17 cellular contexts compared by ENCODE assay signal in the genomic region with DNA sequence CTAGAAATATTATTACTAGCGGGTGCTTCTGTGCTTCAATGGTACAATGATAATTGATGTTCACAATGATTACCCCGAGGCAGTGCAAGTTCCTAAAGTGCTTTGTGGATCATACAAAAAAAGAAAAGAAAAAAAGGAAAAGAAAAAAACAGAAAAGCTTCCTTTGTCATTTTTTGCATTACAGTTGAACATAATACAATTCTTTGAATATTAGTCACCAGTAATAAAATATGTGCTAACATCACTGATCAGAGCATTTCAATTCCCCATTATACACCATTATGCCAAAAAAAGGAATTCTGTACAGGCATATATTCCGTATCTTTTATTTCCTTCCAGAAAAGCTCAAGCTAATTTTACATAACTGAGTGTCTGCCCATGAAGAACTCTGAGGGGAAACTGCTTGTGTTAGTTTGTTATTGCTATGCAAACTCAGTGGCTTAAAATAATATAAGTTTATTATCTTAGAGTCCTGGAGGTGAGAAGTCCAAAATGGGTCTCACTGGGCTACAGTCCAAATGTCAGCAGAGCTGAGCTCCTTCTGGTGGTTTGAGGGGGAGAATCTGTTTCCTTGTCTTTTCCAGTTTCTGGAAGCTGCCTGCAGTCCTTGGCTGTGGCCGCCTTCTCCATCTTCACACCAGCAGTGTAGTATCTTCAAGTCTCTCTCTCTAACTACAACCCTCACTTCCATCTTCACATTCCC.
DNase-seq lines count a peak whose midpoint lies in the region; ATAC-seq and TF ChIP-seq lines count a peak whose summit lies in the region.
"Had no signal": no experiment of that assay in that cellular context is flagged by ENCODE, and none has a peak within 500 bp of the region (broad histone marks: within the 10 kb centered on the region; RNA-seq: fewer than 3 reads in every experiment).

No MANE protein-coding gene starts in this region.

- no peak overlapping the region for H3K4ac ChIP-seq in trophoblast cell (ENCODE audit: low read depth, low read length)

- H3K27me3 Mint-ChIP-seq in osteocyte (ENCODE audit: unreplicated experiment): no peaks in the 10 kb centered on the region

- peak overlapping the region; percentile 69 for H3K27ac Mint-ChIP-seq in osteocyte (ENCODE audit: unreplicated experiment)
- H3K27ac Mint-ChIP-seq: CD14-positive monocyte had no signal

- H3K4me3 Mint-ChIP-seq in osteocyte (ENCODE audit: unreplicated experiment): no peak overlapping the region
- H3K4me3 Mint-ChIP-seq: CD14-positive monocyte had no signal

- H3K27ac ChIP-seq in RWPE2 (ENCODE audit: poor library complexity, severe bottlenecking): peak overlapping the region; percentile 79
- H3K27ac ChIP-seq in trophoblast cell (ENCODE audit: low read depth, low read length): no peak overlapping the region
- H3K27ac ChIP-seq: esophagus squamous epithelium, ovary, skin epidermis had no signal

- H3K79me1 ChIP-seq in trophoblast cell (ENCODE audit: low read length): no peaks in the 10 kb centered on the region

- no peak overlapping the region for H3K4me2 ChIP-seq in trophoblast cell (ENCODE audit: low read length)

- H3K36me3 Mint-ChIP-seq in osteocyte (ENCODE audit: unreplicated experiment): no peaks in the 10 kb centered on the region
- H3K36me3 Mint-ChIP-seq: CD14-positive monocyte had no signal

- H3K9me3 Mint-ChIP-seq in osteocyte (ENCODE audit: unreplicated experiment): peaks cover 4% of the 10 kb centered on the region

- no peak overlapping the region for H2BK5ac ChIP-seq in trophoblast cell (ENCODE audit: low read depth, low read length, poor library complexity)

- H3K36me3 ChIP-seq in RWPE2 (ENCODE audit: low read depth) (no peaks in the 10 kb centered on the region), trophoblast cell (ENCODE audit: control insufficient read depth in 1 of 2, insufficient read depth in 2 of 2, low read length in 2 of 2) (no peaks in the 10 kb centered on the region)
- H3K36me3 ChIP-seq: esophagus squamous epithelium, ovary had no signal

- H3K4me1 Mint-ChIP-seq in osteocyte (ENCODE audit: unreplicated experiment): peaks cover 56% of the 10 kb centered on the region
- H3K4me1 Mint-ChIP-seq: CD14-positive monocyte had no signal

- H3K14ac ChIP-seq in trophoblast cell (ENCODE audit: low read length): no peak overlapping the region

- H3K23ac ChIP-seq in trophoblast cell (ENCODE audit: low read length): no peak overlapping the region

- no peak overlapping the region for H2AFZ ChIP-seq in trophoblast cell (ENCODE audit: insufficient read depth, low read length, poor library complexity)

- H4K91ac ChIP-seq in trophoblast cell (ENCODE audit: low read depth, low read length): no peak overlapping the region

- no peaks in the 10 kb centered on the region for H3K79me2 ChIP-seq in trophoblast cell (ENCODE audit: control insufficient read depth, insufficient read depth, low read length, poor library complexity)

- H3K27me3 ChIP-seq in RWPE2 (ENCODE audit: insufficient read depth, poor library complexity, severe bottlenecking) (no peaks in the 10 kb centered on the region), trophoblast cell (ENCODE audit: insufficient read depth, low read length) (no peaks in the 10 kb centered on the region)
- H3K27me3 ChIP-seq: esophagus squamous epithelium, ovary had no signal

- no peak overlapping the region for H3K9ac ChIP-seq in trophoblast cell (ENCODE audit: low read length)

- H2BK12ac ChIP-seq in trophoblast cell (ENCODE audit: low read length): no peak overlapping the region

- no peaks in the 10 kb centered on the region for H3K9me3 ChIP-seq in RWPE2 (ENCODE audit: severe bottlenecking)
- H3K9me3 ChIP-seq in trophoblast cell (ENCODE audit: insufficient read depth, low read depth, low read length): no peaks in the 10 kb centered on the region
- H3K9me3 ChIP-seq: esophagus squamous epithelium, ovary had no signal

- H3K4me1 ChIP-seq in RWPE2 (ENCODE audit: insufficient read depth, poor library complexity, severe bottlenecking) (peaks cover 37% of the 10 kb centered on the region), trophoblast cell (ENCODE audit: control insufficient read depth in 1 of 2, insufficient read depth in 2 of 2, low read length in 2 of 2) (no peaks in the 10 kb centered on the region)

- DNase-seq in GM03348 (ENCODE audit: low spot score): peak; percentile 24
- no peak for DNase-seq in RWPE2 (ENCODE audit: low spot score)
- peak; percentile 17 for DNase-seq in fibroblast of gingiva (ENCODE audit: low read depth)
- DNase-seq in osteocyte (ENCODE audit: extremely low spot score, unreplicated experiment): no peak
- DNase-seq in CD1c-positive myeloid dendritic cell (ENCODE audit: extremely low spot score): no peak
- DNase-seq in trophoblast cell: no peak
- no peak for DNase-seq in NCI-H2107 treated with DMSO at 0.1 percent for 48 hours (lab: John Stamatoyannopoulos, UW; ENCODE audit: unreplicated experiment)
- DNase-seq: aorta, esophagus squamous epithelium, Karpas-422, NCI-H1417 treated with DMSO at 0.1 percent for 48 hours, NCI-H345, ovary, T-helper 9 cell had no signal

- H3K4me3 ChIP-seq in RWPE2 (ENCODE audit: severe bottlenecking) (no peak overlapping the region), trophoblast cell (ENCODE audit: low read depth, low read length) (no peak overlapping the region)
- H3K4me3 ChIP-seq: esophagus squamous epithelium, ovary, skin epidermis had no signal

- peak; percentile 34; the same call in 2 of the 3 replicates for ATAC-seq in RWPE2 (ENCODE audit: low read depth)
- ATAC-seq: left lobe of liver had no signal

- H4K12ac ChIP-seq in trophoblast cell (ENCODE audit: low read depth, low read length): no peak overlapping the region

- no peak overlapping the region for H2AK5ac ChIP-seq in trophoblast cell (ENCODE audit: low read length)

- TF ChIP-seq CTCF in RWPE2 (IDR thresholded peaks at IDR 0.05; ENCODE audit: poor library complexity, severe bottlenecking) (no peak), osteocyte (IDR thresholded peaks at IDR 0.05) (no peak)

- no CpG with 5 or more reads among the region's 4 CpGs for WGBS in trophoblast cell (ENCODE audit: extremely low coverage, insufficient coverage, insufficient read length)

- no peak overlapping the region for H4K8ac ChIP-seq in trophoblast cell (ENCODE audit: low read depth, low read length)

- H3K18ac ChIP-seq in trophoblast cell (ENCODE audit: low read length): no peak overlapping the region

- H2BK120ac ChIP-seq in trophoblast cell (ENCODE audit: insufficient read depth, low read length, poor library complexity): no peak overlapping the region

Comparison
In these comparisons a context has a peak if more than half of its experiments do, and no peak if none do; other contexts are left out.
1. DNase-seq: peak in GM03348 (single experiment) and fibroblast of gingiva (single experiment); none in RWPE2 (single experiment), osteocyte (single experiment), CD1c-positive myeloid dendritic cell (single experiment), trophoblast cell (0 of 2) and NCI-H2107 treated with DMSO at 0.1 percent for 48 hours (single experiment).